10 cellular contexts compared by ENCODE assay signal in genomic region chr12:5556033-5556614, GRCh38.
DNase-seq lines count a peak whose midpoint lies in the region; ATAC-seq and TF ChIP-seq lines count a peak whose summit lies in the region.
"Had no signal": no experiment of that assay in that cellular context is flagged by ENCODE, and none has a peak within 500 bp of the region (broad histone marks: within the 10 kb centered on the region; RNA-seq: fewer than 3 reads in every experiment).

No MANE protein-coding gene starts in this region.

- H3K27me3 ChIP-seq in kidney epithelial cell (ENCODE audit: control insufficient read depth, insufficient read depth, low read length) = no peaks in the 10 kb centered on the region

- H3K4me3 ChIP-seq in kidney epithelial cell (ENCODE audit: low read depth, low read length) = no peak overlapping the region

- ATAC-seq in SK-N-SH treated with all-trans-retinoic acid at 6 μM for 48 hours (peak; percentile 70; the same call in 2 of the 3 replicates), GM19452 (IDR thresholded peaks at IDR 0.05; ENCODE audit: unreplicated experiment) (no peak)
- ATAC-seq: natural killer cell treated with Interleukin-12 subunit alpha and Interleukin-12 subunit beta and Interleukin-15 and Interleukin-18, amount 100 ng/mL, for 72 hours had no signal

- H3K36me3 ChIP-seq in kidney epithelial cell (ENCODE audit: control insufficient read depth, insufficient read depth, low read length) = no peaks in the 10 kb centered on the region

- peak; percentile 16 for TF ChIP-seq CTCF in GM13976 (IDR thresholded peaks at IDR 0.05; ENCODE audit: borderline replicate concordance, control extremely low read depth, extremely low read depth, insufficient read depth, missing control alignments)
- peak; percentile 35 for TF ChIP-seq CTCF in kidney epithelial cell (IDR thresholded peaks at IDR 0.05; ENCODE audit: insufficient read depth, low read length, poor library complexity, severe bottlenecking)

- in situ Hi-C loops in GM13976 (cut with MboI; ENCODE audit: low sequenced_read_pairs, unreplicated experiment) = no loop called here

- DNase-seq in COLO829 (ENCODE audit: low spot score) (peak; percentile 61), GM13976 (ENCODE audit: low spot score) (no peak), kidney epithelial cell (ENCODE audit: low read depth) (no peak), pons (ENCODE audit: low spot score) (no peak), NOMO-1 treated with DMSO at 0.1 percent for 48 hours (lab: John Stamatoyannopoulos, UW; ENCODE audit: unreplicated experiment) (no peak)
- DNase-seq: foreskin melanocyte, SW 1271 had no signal

TF ChIP-seq in SK-N-SH treated with all-trans-retinoic acid at 6 μM for 48 hours, 23 proteins besides CTCF, POLR2A, EP300 and RAD21:
- TF ChIP-seq GLIS3 (CRISPR knock-in tag; IDR thresholded peaks at IDR 0.05) (no peak), OSR1 (CRISPR knock-in tag; IDR thresholded peaks at IDR 0.05) (no peak), ZFP30 (CRISPR knock-in tag; IDR thresholded peaks at IDR 0.05) (no peak), CSDC2 (CRISPR knock-in tag; IDR thresholded peaks at IDR 0.05) (no peak), BACH2 (CRISPR knock-in tag; IDR thresholded peaks at IDR 0.05; ENCODE audit: borderline replicate concordance) (no peak), RARB (CRISPR knock-in tag; IDR thresholded peaks at IDR 0.05) (no peak), ZC3H10 (CRISPR knock-in tag; IDR thresholded peaks at IDR 0.05) (no peak), ZNF565 (CRISPR knock-in tag; conservative IDR thresholded peaks at IDR 0.05; ENCODE audit: low read depth) (no peak), ARNTL (CRISPR knock-in tag; IDR thresholded peaks at IDR 0.05; ENCODE audit: borderline replicate concordance, low read depth) (no peak), ZNF8 (CRISPR knock-in tag; IDR thresholded peaks at IDR 0.05) (no peak), CREB5 (CRISPR knock-in tag; IDR thresholded peaks at IDR 0.05; ENCODE audit: low read depth) (no peak), ZFP3 (CRISPR knock-in tag; IDR thresholded peaks at IDR 0.05) (no peak)
- TF ChIP-seq, protein P1, sequence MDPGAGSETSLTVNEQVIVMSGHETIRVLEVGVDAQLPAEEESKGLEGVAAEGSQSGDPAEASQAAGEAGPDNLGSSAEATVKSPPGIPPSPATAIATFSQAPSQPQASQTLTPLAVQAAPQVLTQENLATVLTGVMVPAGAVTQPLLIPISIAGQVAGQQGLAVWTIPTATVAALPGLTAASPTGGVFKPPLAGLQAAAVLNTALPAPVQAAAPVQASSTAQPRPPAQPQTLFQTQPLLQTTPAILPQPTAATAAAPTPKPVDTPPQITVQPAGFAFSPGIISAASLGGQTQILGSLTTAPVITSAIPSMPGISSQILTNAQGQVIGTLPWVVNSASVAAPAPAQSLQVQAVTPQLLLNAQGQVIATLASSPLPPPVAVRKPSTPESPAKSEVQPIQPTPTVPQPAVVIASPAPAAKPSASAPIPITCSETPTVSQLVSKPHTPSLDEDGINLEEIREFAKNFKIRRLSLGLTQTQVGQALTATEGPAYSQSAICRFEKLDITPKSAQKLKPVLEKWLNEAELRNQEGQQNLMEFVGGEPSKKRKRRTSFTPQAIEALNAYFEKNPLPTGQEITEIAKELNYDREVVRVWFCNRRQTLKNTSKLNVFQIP (CRISPR knock-in tag; IDR thresholded peaks at IDR 0.05; ENCODE audit: borderline replicate concordance, low read depth) = no peak
- TF ChIP-seq, protein P2, sequence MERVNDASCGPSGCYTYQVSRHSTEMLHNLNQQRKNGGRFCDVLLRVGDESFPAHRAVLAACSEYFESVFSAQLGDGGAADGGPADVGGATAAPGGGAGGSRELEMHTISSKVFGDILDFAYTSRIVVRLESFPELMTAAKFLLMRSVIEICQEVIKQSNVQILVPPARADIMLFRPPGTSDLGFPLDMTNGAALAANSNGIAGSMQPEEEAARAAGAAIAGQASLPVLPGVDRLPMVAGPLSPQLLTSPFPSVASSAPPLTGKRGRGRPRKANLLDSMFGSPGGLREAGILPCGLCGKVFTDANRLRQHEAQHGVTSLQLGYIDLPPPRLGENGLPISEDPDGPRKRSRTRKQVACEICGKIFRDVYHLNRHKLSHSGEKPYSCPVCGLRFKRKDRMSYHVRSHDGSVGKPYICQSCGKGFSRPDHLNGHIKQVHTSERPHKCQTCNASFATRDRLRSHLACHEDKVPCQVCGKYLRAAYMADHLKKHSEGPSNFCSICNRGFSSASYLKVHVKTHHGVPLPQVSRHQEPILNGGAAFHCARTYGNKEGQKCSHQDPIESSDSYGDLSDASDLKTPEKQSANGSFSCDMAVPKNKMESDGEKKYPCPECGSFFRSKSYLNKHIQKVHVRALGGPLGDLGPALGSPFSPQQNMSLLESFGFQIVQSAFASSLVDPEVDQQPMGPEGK (CRISPR knock-in tag; IDR thresholded peaks at IDR 0.05; ENCODE audit: borderline replicate concordance) = no peak
